ENCODE assay signal across 8 cellular contexts in the genomic region with DNA sequence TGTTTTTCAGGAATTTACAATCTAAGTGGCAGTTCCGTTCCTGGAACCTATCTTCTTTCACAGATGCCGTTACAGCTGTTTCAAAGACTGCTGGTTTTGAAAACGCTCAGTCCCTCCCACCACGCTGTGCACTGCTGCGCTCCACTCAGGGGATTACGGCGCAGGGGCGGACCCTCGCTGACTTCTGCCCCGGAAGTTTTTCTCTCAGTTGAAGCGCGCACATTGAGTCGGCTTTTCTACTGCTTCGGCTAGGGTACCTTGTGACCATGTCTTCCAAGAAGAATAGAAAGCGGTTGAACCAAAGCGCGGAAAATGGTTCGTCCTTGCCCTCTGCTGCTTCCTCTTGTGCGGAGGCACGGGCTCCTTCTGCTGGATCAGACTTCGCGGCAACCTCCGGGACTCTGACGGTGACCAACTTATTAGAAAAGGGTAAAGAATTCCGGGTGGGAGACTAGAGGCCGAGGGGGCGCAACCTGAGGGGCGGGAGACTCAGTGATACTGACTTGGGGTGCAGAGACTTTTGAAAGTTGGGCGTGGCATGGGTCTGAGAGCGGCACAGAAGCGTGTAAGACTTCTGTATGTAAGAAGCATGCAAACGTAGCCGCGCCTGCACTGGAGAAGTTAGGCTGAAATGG. TPM values are rescaled to one million over a fixed set of nuclear protein-coding genes. Genes with fewer than 3 reads are reported as not detected.
DNase-seq lines count a peak whose midpoint lies in the region; ATAC-seq, FAIRE-seq and TF ChIP-seq lines count a peak whose summit lies in the region.

No MANE protein-coding gene starts in this region.

- DNase-seq in BJ (ENCODE audit: low read depth): no peak
- peak; percentile 86 for DNase-seq in NCI-H69 (lab: John Stamatoyannopoulos, UW)
- peak; percentile 84 for DNase-seq in activated CD4-positive, alpha-beta T cell treated with anti-CD3 and anti-CD28 coated beads, Interleukin-2, amount 50 U/mL, for 1 hour
- peak; percentile 75 for DNase-seq in HepG2 (ENCODE audit: low spot score)
- DNase-seq in stimulated activated CD4-positive, alpha-beta T cell treated with anti-CD3 and anti-CD28 coated beads, Interleukin-4, amount 100 ng/mL, for 4 hours: peak; percentile 77 to 86

- no peak for TF ChIP-seq RAD21 in HepG2 (CRISPR knock-in tag; IDR thresholded peaks at IDR 0.05)

- H3K27ac ChIP-seq in HepG2 (ENCODE audit: extremely low read length, insufficient read depth, low read length): peak overlapping the region; percentile 89

- H3K9ac ChIP-seq in HepG2 (ENCODE audit: insufficient read depth, low read depth, low read length): peak overlapping the region; percentile 73

- TF ChIP-seq EP300 in HepG2 (IDR thresholded peaks at IDR 0.05; ENCODE audit: low read depth in 2 of 2, low read length in 2 of 2): peak; percentile 17 to 45; a peak in 2 of 4 replicates
- TF ChIP-seq EP300 in HepG2 (CRISPR knock-in tag; IDR thresholded peaks at IDR 0.05; ENCODE audit: borderline replicate concordance): no peak

- H3K4me1 Mint-ChIP-seq in dendritic cell treated with granulocyte-macrophage colony-stimulating factor and Interleukin-4, amounts not matched to agents 40 ng/mL and 50 ng/mL, for 4 days (ENCODE audit: low read depth): no peaks in the 10 kb centered on the region

- H3K36me3 Mint-ChIP-seq in dendritic cell treated with granulocyte-macrophage colony-stimulating factor and Interleukin-4, amounts not matched to agents 40 ng/mL and 50 ng/mL, for 4 days (ENCODE audit: low read depth): peaks cover 15% of the 10 kb centered on the region

- peak overlapping the region; percentile 87 for H3K4me3 Mint-ChIP-seq in dendritic cell treated with granulocyte-macrophage colony-stimulating factor and Interleukin-4, amounts not matched to agents 40 ng/mL and 50 ng/mL, for 4 days

- in situ Hi-C loops in HepG2 (cut with HindIII; ENCODE audit: extremely low pct_ligation_motif_present, low pct_unique_long_range_greater_than_20kb): loop anchor here (5.0 kb wide), 1 partner anchor 166 kb away; no protein-coding TSS in a partner anchor

- H3K36me3 ChIP-seq in BJ (ENCODE audit: control insufficient read depth, insufficient read depth, low read length) (no peaks in the 10 kb centered on the region), HepG2 (replicated peaks in 1 of 2; ENCODE audit: control insufficient read depth in 1 of 2, insufficient read depth in 2 of 2, low read length in 2 of 2) (no peaks in the 10 kb centered on the region; a peak in 1 of 5 replicates)

- H3K4me3 ChIP-seq in BJ (ENCODE audit: low read depth, low read length) (peak overlapping the region; percentile 76), HepG2 (replicated peaks in 1 of 3; ENCODE audit: insufficient read depth in 1 of 3, low read depth in 2 of 3, low read length in 3 of 3) (peak overlapping the region; percentile 89 to 95 (median 92))

- CTCF ChIA-PET in BJ (lab: Yijun Ruan, JAX) (interaction anchor here (0.7 to 2.4 kb wide), 7 partner anchors 8 to 206 kb away, joined by 3 to 13 read pairs (median 4); no protein-coding TSS in a partner anchor), HepG2 (lab: Yijun Ruan, JAX; ENCODE audit: low intra/inter-chr PET ratio, low total read pairs) (no interaction called here)

- under 1% methylated on average over 32 of the region's 34 CpGs for WGBS in HepG2 (ENCODE audit: low lambda C conversion rate)

- peak overlapping the region; percentile 78 for H3K4me2 ChIP-seq in HepG2 (ENCODE audit: low read depth, low read length)

- H3K9me3 ChIP-seq in HepG2 (ENCODE audit: low read length): no peaks in the 10 kb centered on the region

- FAIRE-seq in HepG2 (lab: Jason Lieb, UNC): peak; percentile 66

- peak overlapping the region; percentile 97 for H2AFZ ChIP-seq in HepG2 (ENCODE audit: low read length)

- peak; percentile 45 to 55; a peak in 1 of 4 replicates for TF ChIP-seq POLR2A in HepG2 (IDR thresholded peaks at IDR 0.05; ENCODE audit: insufficient read depth in 1 of 2, low read depth in 2 of 2, low read length in 2 of 2)

- no peaks in the 10 kb centered on the region for H4K20me1 ChIP-seq in HepG2 (ENCODE audit: insufficient read depth, low read length)

- H3K4me1 ChIP-seq in HepG2 (ENCODE audit: insufficient read depth, low read length): peaks cover 42% of the 10 kb centered on the region

- peaks cover 40% of the 10 kb centered on the region for H3K79me2 ChIP-seq in HepG2 (ENCODE audit: insufficient read depth, low read length)

- intact Hi-C loops in dendritic cell treated with granulocyte-macrophage colony-stimulating factor and Interleukin-4, amounts not matched to agents 40 ng/mL and 50 ng/mL, for 4 days (cut with micrococcal nuclease): loop anchor here (1.0 kb wide), 1 partner anchor 191 kb away; a partner anchor contains a TSS
- intact Hi-C loops in HepG2 (cut with micrococcal nuclease; ENCODE audit: unreplicated experiment): loop anchor here (2.0 to 10.0 kb wide), 5 partner anchors 174 to 1342 kb away; a partner anchor contains a TSS

- H3K27me3 ChIP-seq in BJ (ENCODE audit: control insufficient read depth, insufficient read depth, low read length) (no peaks in the 10 kb centered on the region), HepG2 (ENCODE audit: control insufficient read depth in 1 of 2, insufficient read depth in 2 of 2, low read length in 2 of 2) (no peaks in the 10 kb centered on the region; a peak in 1 of 5 replicates)

- BruUV-seq in HepG2 (replicated peaks; lab: Mats Ljungman, UMichigan): no TSS peak

- TF ChIP-seq CTCF in BJ (IDR thresholded peaks at IDR 0.05; ENCODE audit: insufficient read depth, low read depth, low read length): 0 out of 2 replicates have a peak, but pooled peaks have one; percentile 2
- TF ChIP-seq CTCF in HepG2 (CRISPR knock-in tag; IDR thresholded peaks at IDR 0.05): no peak

- peak; percentile 98 for ATAC-seq in GM19324 (IDR thresholded peaks at IDR 0.05; ENCODE audit: low FRiP score, unreplicated experiment)
- ATAC-seq in HG03460 (IDR thresholded peaks at IDR 0.05; ENCODE audit: unreplicated experiment): peak; percentile 97
- ATAC-seq in HepG2: peak; percentile 97

- H3K9me3 Mint-ChIP-seq in dendritic cell treated with granulocyte-macrophage colony-stimulating factor and Interleukin-4, amounts not matched to agents 40 ng/mL and 50 ng/mL, for 4 days: no peaks in the 10 kb centered on the region

- H3K27me3 Mint-ChIP-seq in dendritic cell treated with granulocyte-macrophage colony-stimulating factor and Interleukin-4, amounts not matched to agents 40 ng/mL and 50 ng/mL, for 4 days: no peaks in the 10 kb centered on the region

- H3K27ac Mint-ChIP-seq in dendritic cell treated with granulocyte-macrophage colony-stimulating factor and Interleukin-4, amounts not matched to agents 40 ng/mL and 50 ng/mL, for 4 days: peak overlapping the region; percentile 93

- POLR2A ChIA-PET in BJ (lab: Charles Lee): no interaction called here
- POLR2A ChIA-PET in HepG2 (lab: Yijun Ruan, JAX): interaction anchor here (1.1 to 1.8 kb wide), 6 partner anchors 8 to 633 kb away, joined by 3 to 7 read pairs (median 4); a partner anchor contains a TSS

TF ChIP-seq in HepG2, 621 proteins besides CTCF, POLR2A, EP300 and RAD21 (continues in another document):
- TF ChIP-seq BRCA1 (CRISPR knock-in tag; IDR thresholded peaks at IDR 0.05): no peak
- peak; percentile 78 for TF ChIP-seq YY1 (IDR thresholded peaks at IDR 0.05; ENCODE audit: insufficient read depth, insufficient replicate concordance, low read depth, low read length)

RNA-seq across cellular contexts. Expression of a gene that starts 0.6 kb away (rescaled TPM):
- polyA plus RNA-seq in BJ (2011; rRNA removed): 2.4 and 4.3 TPM in 2 replicates
- 0.76 and 0.82 TPM in 2 replicates for polyA minus RNA-seq in BJ (2011; rRNA and poly(A)+ RNA removed)
- total RNA-seq in HepG2 (2016; rRNA removed; fragmentation: Illumina TruSeq; extraction: Trizol): 8.3 and 10.6 TPM in 2 replicates
- total RNA-seq in HepG2 (2016; cell fraction: cytosol; rRNA removed; fragmentation: Illumina TruSeq; extraction: Trizol; ENCODE audit: low read depth): 2.7 and 3.7 TPM in 2 replicates
- total RNA-seq in HepG2 (2016; cell fraction: insoluble cytoplasmic fraction; rRNA removed; fragmentation: Illumina TruSeq; extraction: Trizol): 9.4 and 10.9 TPM in 2 replicates
- 3.9 and 5.7 TPM in 2 replicates for total RNA-seq in HepG2 (2016; cell fraction: membrane; rRNA removed; fragmentation: Illumina TruSeq; extraction: Trizol)
- total RNA-seq in HepG2 (2016; cell fraction: nucleus; rRNA removed; fragmentation: Illumina TruSeq; extraction: Trizol): 6.4 and 8.3 TPM in 2 replicates
- polyA plus RNA-seq in HepG2 (2011; rRNA removed): 4.5 and 4.8 TPM in 2 replicates
- polyA plus RNA-seq in HepG2 (2011; cell fraction: cytosol; rRNA removed): 3.8 and 3.9 TPM in 2 replicates
- 2.5 and 3.9 TPM in 2 replicates for polyA plus RNA-seq in HepG2 (2011; cell fraction: nucleus; rRNA removed)
- 4.0 and 5.9 TPM in 2 replicates for polyA plus RNA-seq in HepG2 (2012)
- 1.6 and 2.1 TPM in 2 replicates for polyA plus RNA-seq in HepG2 (2016; cell fraction: cytosol; fragmentation: Illumina TruSeq; extraction: Trizol; ENCODE audit: low read depth)
- 13.8 and 15.6 TPM in 2 replicates for polyA plus RNA-seq in HepG2 (2016; cell fraction: insoluble cytoplasmic fraction; fragmentation: Illumina TruSeq; extraction: Trizol; ENCODE audit: low read depth)
- 2.3 and 3.2 TPM in 2 replicates for polyA plus RNA-seq in HepG2 (2016; cell fraction: membrane; fragmentation: Illumina TruSeq; extraction: Trizol; ENCODE audit: low read depth)
- 9.6 and 10.3 TPM in 2 replicates for polyA plus RNA-seq in HepG2 (2016; cell fraction: nucleus; fragmentation: Illumina TruSeq; extraction: Trizol; ENCODE audit: insufficient read depth, low read depth)
- polyA minus RNA-seq in HepG2 (2011; rRNA and poly(A)+ RNA removed; ENCODE audit: low replicate concordance): 3.1 and 3.8 TPM in 2 replicates
- polyA minus RNA-seq in HepG2 (2011; cell fraction: cytosol; rRNA and poly(A)+ RNA removed): 1.4 and 1.6 TPM in 2 replicates
- 9.7 TPM in 2 replicates for polyA minus RNA-seq in HepG2 (2011; cell fraction: nucleus; rRNA and poly(A)+ RNA removed)
